33 cellular contexts compared by ENCODE assay signal in the genomic region with DNA sequence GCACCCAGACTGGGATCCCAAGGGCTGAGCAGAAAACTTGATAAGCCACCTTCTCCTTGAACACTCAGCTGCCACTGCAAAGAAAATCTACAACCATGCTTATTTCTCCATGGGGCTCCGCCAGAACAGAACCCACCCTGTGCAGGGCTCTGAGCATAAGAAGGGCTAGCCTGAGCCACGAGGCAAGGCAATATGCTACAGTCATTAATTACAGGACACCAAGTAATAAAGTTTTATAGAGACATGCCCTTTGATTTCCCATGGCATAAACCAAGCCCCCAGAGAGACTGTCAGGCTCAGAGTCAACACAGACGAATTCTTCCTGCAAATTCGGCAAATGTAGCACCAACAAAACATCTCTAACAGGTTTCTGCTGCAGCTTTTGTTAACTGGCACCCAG.
"Had no signal": no experiment of that assay in that cellular context is flagged by ENCODE, and none has a peak within 500 bp of the region (broad histone marks: within the 10 kb centered on the region; RNA-seq: fewer than 3 reads in every experiment).

No MANE protein-coding gene starts in this region.

- H3K27me3 ChIP-seq: brain microvascular endothelial cell had no signal

- ATAC-seq: activated CD8-positive, alpha-beta T cell treated with anti-CD3 and anti-CD28 coated beads, Interleukin-2, amount 10 ng/mL, durations not matched to agents 7 days and 5 days; activated T-cell treated with anti-CD3 and anti-CD28 coated beads, Interleukin-2, amount 50 U/mL, for 4 hours; K562; SK-N-SH treated with all-trans-retinoic acid at 6 μM for 48 hours had no signal

- H3K27ac Mint-ChIP-seq: activated B cell treated with CpG ODN at 0.5 μM for 24 hours; activated CD8-positive, alpha-beta T cell treated with anti-CD3 and anti-CD28 coated beads, Interleukin-2, amount 10 ng/mL, durations not matched to agents 7 days and 5 days; activated naive CD8-positive, alpha-beta T cell treated with anti-CD3 and anti-CD28 coated beads for 36 hours; activated T-helper 1 cell treated with anti-CD3 and anti-CD28 coated beads, Interleukin-12 subunit alpha, Interleukin-12 subunit beta, Interleukin-2, Interleukin-4 antibody, amounts not matched to agents 30 ng/mL and 10 ng/mL and 1 ng/mL, durations not matched to agents 14 hours and 24 hours and 36 hours; T-cell had no signal

- H3K4me3 Mint-ChIP-seq: activated B cell treated with CpG ODN at 0.5 μM for 24 hours; activated CD8-positive, alpha-beta T cell treated with anti-CD3 and anti-CD28 coated beads, Interleukin-2, amount 10 ng/mL, durations not matched to agents 7 days and 5 days; activated naive CD8-positive, alpha-beta T cell treated with anti-CD3 and anti-CD28 coated beads for 36 hours; activated T-cell treated with anti-CD3 and anti-CD28 coated beads, Interleukin-2, amount 50 U/mL, for 4 hours; activated T-helper 1 cell treated with anti-CD3 and anti-CD28 coated beads, Interleukin-12 subunit alpha, Interleukin-12 subunit beta, Interleukin-2, Interleukin-4 antibody, amounts not matched to agents 30 ng/mL and 10 ng/mL and 1 ng/mL, durations not matched to agents 14 hours and 24 hours and 36 hours had no signal

- H3K27me3 Mint-ChIP-seq: activated B cell treated with CpG ODN at 0.5 μM for 24 hours; activated naive CD8-positive, alpha-beta T cell treated with anti-CD3 and anti-CD28 coated beads for 36 hours; T-cell had no signal

- H3K36me3 Mint-ChIP-seq: activated naive CD8-positive, alpha-beta T cell treated with anti-CD3 and anti-CD28 coated beads for 36 hours had no signal

- DNase-seq: activated B cell treated with CpG ODN at 0.5 μM for 24 hours; activated CD4-positive, alpha-beta T cell treated with anti-CD3 and anti-CD28 coated beads for 48 hours; activated CD4-positive, alpha-beta T cell treated with anti-CD3 and anti-CD28 coated beads, Interleukin-2, amount 50 U/mL, for 4 hours; activated CD4-positive, CD25-positive, alpha-beta regulatory T cell treated with anti-CD3 and anti-CD28 coated beads, Interleukin-2, amount 50 U/mL, for 72 hours; activated CD8-positive, alpha-beta T cell treated with anti-CD3 and anti-CD28 coated beads, Interleukin-2, amount 10 ng/mL, durations not matched to agents 7 days and 5 days; activated effector memory CD4-positive, alpha-beta T cell treated with Interleukin-2 at 50 U/mL for 16 hours; activated naive CD4-positive, alpha-beta T cell; activated naive CD4-positive, alpha-beta T cell treated with anti-CD3 and anti-CD28 coated beads, Interleukin-2, amount 50 U/mL, for 16 hours; activated naive CD8-positive, alpha-beta T cell treated with anti-CD3 and anti-CD28 coated beads for 36 hours; activated T-cell treated with anti-CD3 and anti-CD28 coated beads for 4 hours; activated T-cell treated with anti-CD3 and anti-CD28 coated beads, Interleukin-2, amount 50 U/mL, for 4 hours; amniotic stem cell; aorta; brain microvascular endothelial cell; central memory CD4-positive, alpha-beta T cell; NCI-H1105 treated with DMSO at 0.1 percent for 48 hours; NCI-H1436; NCI-H1694; NCI-H1930; NCI-H2081 treated with DMSO at 0.1 percent for 48 hours; NCI-H226; NCI-H446 treated with DMSO at 0.1 percent for 48 hours; NCI-H524 treated with DMSO at 0.1 percent for 48 hours; PC-3; SIG-M5; T-cell; T-helper 2 cell; T-helper 9 cell had no signal

- H3K36me3 ChIP-seq: brain microvascular endothelial cell had no signal

- H3K4me3 ChIP-seq: K562 had no signal

- H3K9me3 Mint-ChIP-seq: activated B cell treated with CpG ODN at 0.5 μM for 24 hours; activated naive CD8-positive, alpha-beta T cell treated with anti-CD3 and anti-CD28 coated beads for 36 hours; activated T-cell treated with anti-CD3 and anti-CD28 coated beads, Interleukin-2, amount 50 U/mL, for 4 hours; activated T-helper 1 cell treated with anti-CD3 and anti-CD28 coated beads, Interleukin-12 subunit alpha, Interleukin-12 subunit beta, Interleukin-2, Interleukin-4 antibody, amounts not matched to agents 30 ng/mL and 10 ng/mL and 1 ng/mL, durations not matched to agents 14 hours and 24 hours and 36 hours; T-cell had no signal

- H3K27ac ChIP-seq: brain microvascular endothelial cell, RWPE1, VCaP had no signal
